Comparison of ENCODE assay signal across 12 cellular contexts in the genomic region with DNA sequence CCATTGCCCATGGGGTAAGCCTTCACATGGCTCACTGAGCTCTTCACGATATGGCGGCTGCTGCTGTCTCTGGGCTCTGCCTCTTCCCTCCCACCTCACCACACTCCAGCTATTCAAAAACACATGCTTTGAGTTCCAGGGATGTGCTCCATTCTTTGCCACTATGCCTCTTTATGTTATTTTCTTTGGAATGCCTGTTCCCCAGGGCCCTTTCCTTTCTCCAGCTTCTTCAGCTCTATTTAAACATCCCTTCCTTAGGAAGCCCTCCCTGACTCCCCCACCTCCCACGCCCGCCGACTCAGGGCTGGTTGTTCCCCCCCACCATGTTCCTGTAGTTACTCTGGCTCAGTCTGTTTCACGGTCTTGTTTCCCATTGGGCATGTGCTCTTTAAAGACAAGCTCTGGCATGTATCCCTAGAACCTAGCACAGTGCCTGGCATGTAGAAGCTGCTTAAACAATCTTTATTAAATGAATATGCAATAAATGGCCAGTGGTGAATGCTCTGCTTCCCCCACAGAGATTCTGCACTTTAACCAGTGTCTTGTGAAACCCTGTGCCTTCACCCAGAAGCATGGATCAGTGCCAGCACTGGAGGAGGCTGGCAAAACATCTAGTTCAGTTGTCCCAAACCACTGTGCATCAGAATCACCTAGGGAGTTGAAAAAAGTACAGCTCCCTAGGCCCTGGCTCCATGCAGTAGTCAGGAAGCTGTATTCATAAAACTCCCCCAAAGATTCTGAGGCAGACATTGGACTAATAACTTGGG. TPM values are rescaled to one million over a fixed set of nuclear protein-coding genes. Genes with fewer than 3 reads are reported as not detected.
DNase-seq lines count a peak whose midpoint lies in the region; ATAC-seq and TF ChIP-seq lines count a peak whose summit lies in the region.
"Had no signal": no experiment of that assay in that cellular context is flagged by ENCODE, and none has a peak within 500 bp of the region (broad histone marks: within the 10 kb centered on the region; RNA-seq: fewer than 3 reads in every experiment).

No MANE protein-coding gene starts in this region.

- H2AFZ ChIP-seq in hepatocyte = no peak overlapping the region

- H3K36me3 ChIP-seq in DOHH2 (ENCODE audit: control insufficient read depth, low read length) = no peaks in the 10 kb centered on the region
- no peaks in the 10 kb centered on the region for H3K36me3 ChIP-seq in liver (ENCODE audit: control insufficient read depth in 4 of 4, insufficient read depth in 3 of 4, low read depth in 1 of 4, low read length in 3 of 4)
- H3K36me3 ChIP-seq in hepatocyte (replicated peaks; ENCODE audit: insufficient read depth, low read depth) = no peaks in the 10 kb centered on the region
- H3K36me3 ChIP-seq: WERI-Rb-1 had no signal

- WGBS in liver = 83% methylated on average over 6 of the region's 6 CpGs
- 72% methylated on average over 6 of the region's 6 CpGs for WGBS in hepatocyte (ENCODE audit: low lambda C conversion rate, missing lambda C conversion rate)

- H3K9ac ChIP-seq in liver (ENCODE audit: low read depth in 1 of 2, low read length in 2 of 2) = no peak overlapping the region

- no peaks in the 10 kb centered on the region for H3K9me2 ChIP-seq in DOHH2 (replicated peaks; ENCODE audit: control insufficient read depth, low read length)
- no peaks in the 10 kb centered on the region for H3K9me2 ChIP-seq in hepatocyte (replicated peaks; ENCODE audit: insufficient read depth)

- no peak for TF ChIP-seq CTCF in DOHH2 (IDR thresholded peaks at IDR 0.05; ENCODE audit: low read depth, low read length, poor library complexity, severe bottlenecking)
- no peak for TF ChIP-seq CTCF in liver (IDR thresholded peaks at IDR 0.05; ENCODE audit: low read depth, low read length, missing input control)
- no peak for TF ChIP-seq CTCF in hepatocyte (IDR thresholded peaks at IDR 0.05; ENCODE audit: poor library complexity)

- peak in 1 of 2 donors; percentile 29 for TF ChIP-seq RAD21 in liver (IDR thresholded peaks at IDR 0.05)

- H3K4me2 ChIP-seq in DOHH2 (ENCODE audit: low read length) = peak overlapping the region; percentile 8; the same call in 1 of the 2 replicates
- no peak overlapping the region for H3K4me2 ChIP-seq in hepatocyte

- peaks cover 25% of the 10 kb centered on the region for H3K4me1 Mint-ChIP-seq in T-helper 17 cell

- ATAC-seq in T-helper 17 cell = no peak
- ATAC-seq: GM12878 had no signal

- no peaks in the 10 kb centered on the region for H4K20me1 ChIP-seq in DOHH2 (ENCODE audit: control insufficient read depth, insufficient read depth, low read depth, low read length)
- no peaks in the 10 kb centered on the region for H4K20me1 ChIP-seq in hepatocyte (ENCODE audit: insufficient read depth, poor library complexity, severe bottlenecking)

- no peaks in the 10 kb centered on the region for H3F3A ChIP-seq in DOHH2 (ENCODE audit: control insufficient read depth, insufficient read depth)

- H3K27me3 Mint-ChIP-seq in T-helper 17 cell = no peaks in the 10 kb centered on the region
- H3K27me3 Mint-ChIP-seq: CD4-positive, alpha-beta memory T cell had no signal

- H3K4me1 ChIP-seq in DOHH2 (ENCODE audit: control insufficient read depth, low read length) = peaks cover 14% of the 10 kb centered on the region
- H3K4me1 ChIP-seq in liver (ENCODE audit: control insufficient read depth in 4 of 4, insufficient read depth in 4 of 4, low read length in 3 of 4) = peaks cover 2 to 15% (median 13%) of the 10 kb centered on the region in 4 donors
- peaks cover 11% of the 10 kb centered on the region for H3K4me1 ChIP-seq in hepatocyte (ENCODE audit: insufficient read depth)

- H3K9me3 ChIP-seq in DOHH2 (ENCODE audit: control insufficient read depth, insufficient read depth, low read length) (no peaks in the 10 kb centered on the region), liver (ENCODE audit: control insufficient read depth in 4 of 4, low read length in 3 of 4) (no peaks in the 10 kb centered on the region), hepatocyte (ENCODE audit: low read depth) (no peaks in the 10 kb centered on the region), T-helper 17 cell (ENCODE audit: control insufficient read depth, low read length, poor library complexity, severe bottlenecking) (no peaks in the 10 kb centered on the region)

- H3K79me2 ChIP-seq in DOHH2 (ENCODE audit: control insufficient read depth, low read length) = no peaks in the 10 kb centered on the region
- H3K79me2 ChIP-seq in hepatocyte = no peaks in the 10 kb centered on the region

- H3K27ac Mint-ChIP-seq in T-helper 17 cell = no peak overlapping the region
- H3K27ac Mint-ChIP-seq: CD4-positive, alpha-beta memory T cell had no signal

- no peak overlapping the region for H3K4me3 Mint-ChIP-seq in T-helper 17 cell
- H3K4me3 Mint-ChIP-seq: CD4-positive, alpha-beta memory T cell had no signal

- peaks cover 2% of the 10 kb centered on the region for H3K36me3 Mint-ChIP-seq in T-helper 17 cell (ENCODE audit: low read depth)
- H3K36me3 Mint-ChIP-seq: CD4-positive, alpha-beta memory T cell had no signal

- H3K27me3 ChIP-seq in DOHH2 (ENCODE audit: control insufficient read depth, low read length) (no peaks in the 10 kb centered on the region), liver (ENCODE audit: control insufficient read depth in 4 of 4, insufficient read depth in 4 of 4, low read length in 3 of 4) (no peaks in the 10 kb centered on the region), hepatocyte (no peaks in the 10 kb centered on the region)

- no peak overlapping the region for H3K4me3 ChIP-seq in DOHH2 (ENCODE audit: low read length)
- no peak overlapping the region for H3K4me3 ChIP-seq in liver (ENCODE audit: low read depth in 1 of 3, low read length in 3 of 3)
- H3K4me3 ChIP-seq in hepatocyte = no peak overlapping the region
- H3K4me3 ChIP-seq: GM12878 had no signal

- no peak overlapping the region for H3K27ac ChIP-seq in DOHH2 (ENCODE audit: low read depth, low read length)
- H3K27ac ChIP-seq in liver (ENCODE audit: low read depth in 1 of 2, low read length in 2 of 2) = no peak overlapping the region
- no peak overlapping the region for H3K27ac ChIP-seq in hepatocyte
- H3K27ac ChIP-seq: WERI-Rb-1 had no signal

- DNase-seq in brain pericyte (ENCODE audit: low read depth, low spot score) (peak; percentile 52), hepatocyte (ENCODE audit: low spot score) (no peak), T-helper 17 cell (no peak), activated gamma-delta T cell treated with Interleukin-2 at 50 U/mL for 16 hours (no peak)
- DNase-seq: activated naive CD4-positive, alpha-beta T cell treated with anti-CD3 and anti-CD28 coated beads, Interleukin-2, amount 50 U/mL, for 16 hours; CD4-positive, alpha-beta memory T cell; erythroblast; NCI-H1048; WERI-Rb-1 had no signal

TF ChIP-seq in liver, 16 proteins besides CTCF, POLR2A, EP300 and RAD21 (continues in another document):
- TF ChIP-seq, protein P1, sequence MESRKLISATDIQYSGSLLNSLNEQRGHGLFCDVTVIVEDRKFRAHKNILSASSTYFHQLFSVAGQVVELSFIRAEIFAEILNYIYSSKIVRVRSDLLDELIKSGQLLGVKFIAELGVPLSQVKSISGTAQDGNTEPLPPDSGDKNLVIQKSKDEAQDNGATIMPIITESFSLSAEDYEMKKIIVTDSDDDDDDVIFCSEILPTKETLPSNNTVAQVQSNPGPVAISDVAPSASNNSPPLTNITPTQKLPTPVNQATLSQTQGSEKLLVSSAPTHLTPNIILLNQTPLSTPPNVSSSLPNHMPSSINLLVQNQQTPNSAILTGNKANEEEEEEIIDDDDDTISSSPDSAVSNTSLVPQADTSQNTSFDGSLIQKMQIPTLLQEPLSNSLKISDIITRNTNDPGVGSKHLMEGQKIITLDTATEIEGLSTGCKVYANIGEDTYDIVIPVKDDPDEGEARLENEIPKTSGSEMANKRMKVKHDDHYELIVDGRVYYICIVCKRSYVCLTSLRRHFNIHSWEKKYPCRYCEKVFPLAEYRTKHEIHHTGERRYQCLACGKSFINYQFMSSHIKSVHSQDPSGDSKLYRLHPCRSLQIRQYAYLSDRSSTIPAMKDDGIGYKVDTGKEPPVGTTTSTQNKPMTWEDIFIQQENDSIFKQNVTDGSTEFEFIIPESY (IDR thresholded peaks at IDR 0.05) = no peak
- TF ChIP-seq HNF4A (conservative IDR thresholded peaks at IDR 0.05) (peak; percentile 85 to 89), FOXA1 (IDR thresholded peaks at IDR 0.05) (no peak), HNF4G (IDR thresholded peaks at IDR 0.05) (peak; percentile 59), EGR1 (IDR thresholded peaks at IDR 0.05; ENCODE audit: low read depth in 2 of 2) (no peak), FOXA2 (IDR thresholded peaks at IDR 0.05) (no peak)
- TF ChIP-seq, protein P2, sequence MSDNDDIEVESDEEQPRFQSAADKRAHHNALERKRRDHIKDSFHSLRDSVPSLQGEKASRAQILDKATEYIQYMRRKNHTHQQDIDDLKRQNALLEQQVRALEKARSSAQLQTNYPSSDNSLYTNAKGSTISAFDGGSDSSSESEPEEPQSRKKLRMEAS (IDR thresholded peaks at IDR 0.05) = no peak

RNA-seq across cellular contexts. Expression of a gene that starts 6.9 kb away (rescaled TPM):
- total RNA-seq in liver (under 1 TPM; 0.23 to 0.25 TPM), hepatocyte (0.43 TPM in 1 of 2 replicates, not detected in the other), T-helper 17 cell (1 to 10 TPM; 1.2 to 1.3 TPM)
- polyA plus RNA-seq in liver (not detected), hepatocyte (0.70 and 1.2 TPM in 2 replicates)

RNA-seq across cellular contexts. Expression of a gene that starts 17.4 kb away (rescaled TPM):
- under 1 TPM; 0.33 to 0.51 TPM for total RNA-seq in liver
- polyA plus RNA-seq in liver = under 1 TPM in 1 of 2 donors, not detected in 1; 0.06 TPM
- total RNA-seq in hepatocyte = 2.7 and 3.8 TPM in 2 replicates
- polyA plus RNA-seq in hepatocyte = 11.5 and 12.1 TPM in 2 replicates
- not detected for total RNA-seq in T-helper 17 cell
- total RNA-seq: CD4-positive, alpha-beta memory T cell; GM12878 had no signal
- polyA plus RNA-seq: CD4-positive, alpha-beta memory T cell had no signal

RNA-seq across cellular contexts. Expression of a gene that starts 31.9 kb away (rescaled TPM):
- 10 to 100 TPM; 15.6 to 16.4 TPM for total RNA-seq in liver
- 10 to 100 TPM; 22.7 to 42.4 TPM for polyA plus RNA-seq in liver
- total RNA-seq in hepatocyte = 91.0 and 97.5 TPM in 2 replicates
- polyA plus RNA-seq in hepatocyte = 108 and 114 TPM in 2 replicates
- 10 to 100 TPM; 11.3 to 16.4 TPM for total RNA-seq in T-helper 17 cell

RNA-seq across cellular contexts. Expression of a gene that starts 36.5 kb away (rescaled TPM):
- 10 to 100 TPM; 10.8 to 22.7 TPM for total RNA-seq in liver
- 10 to 100 TPM; 18.2 to 18.9 TPM for polyA plus RNA-seq in liver
- total RNA-seq in hepatocyte = 28.6 and 29.7 TPM in 2 replicates
- 30.4 and 44.2 TPM in 2 replicates for polyA plus RNA-seq in hepatocyte
- 10 to 100 TPM; 49.2 to 59.6 TPM for total RNA-seq in T-helper 17 cell

RNA-seq across cellular contexts. Expression of a gene that starts 45.4 kb away (rescaled TPM):
- total RNA-seq in liver (under 1 TPM; under 0.01 to 0.14 TPM), hepatocyte (2.9 and 4.8 TPM in 2 replicates), T-helper 17 cell (under 1 TPM; 0.05 to 0.18 TPM)
- polyA plus RNA-seq in liver (under 1 TPM in 1 of 2 donors, not detected in 1; 0.01 TPM), hepatocyte (3.5 and 4.8 TPM in 2 replicates)
- total RNA-seq: CD4-positive, alpha-beta memory T cell had no signal
- polyA plus RNA-seq: CD4-positive, alpha-beta memory T cell had no signal
